1 cellular context compared by ENCODE assay signal in genomic region chr19:35704218-35704617, GRCh38.
TF ChIP-seq lines count a peak whose summit lies in the region.

Gene ZBTB32, plus strand, starts transcription at chr19:35704558. Its CDS starts 10,069 bp downstream, at chr19:35714627.

TF ChIP-seq in HepG2, 621 proteins besides CTCF, POLR2A, EP300 and RAD21 (continued from another document):
- TF ChIP-seq ZNF503 (CRISPR knock-in tag; IDR thresholded peaks at IDR 0.05): no peak
- TF ChIP-seq FIP1L1 (IDR thresholded peaks at IDR 0.05; ENCODE audit: borderline replicate concordance, insufficient read depth, low read depth, low read length): no peak
- no peak for TF ChIP-seq NFIB (CRISPR knock-in tag; IDR thresholded peaks at IDR 0.05; ENCODE audit: borderline replicate concordance)
- TF ChIP-seq, protein P1, sequence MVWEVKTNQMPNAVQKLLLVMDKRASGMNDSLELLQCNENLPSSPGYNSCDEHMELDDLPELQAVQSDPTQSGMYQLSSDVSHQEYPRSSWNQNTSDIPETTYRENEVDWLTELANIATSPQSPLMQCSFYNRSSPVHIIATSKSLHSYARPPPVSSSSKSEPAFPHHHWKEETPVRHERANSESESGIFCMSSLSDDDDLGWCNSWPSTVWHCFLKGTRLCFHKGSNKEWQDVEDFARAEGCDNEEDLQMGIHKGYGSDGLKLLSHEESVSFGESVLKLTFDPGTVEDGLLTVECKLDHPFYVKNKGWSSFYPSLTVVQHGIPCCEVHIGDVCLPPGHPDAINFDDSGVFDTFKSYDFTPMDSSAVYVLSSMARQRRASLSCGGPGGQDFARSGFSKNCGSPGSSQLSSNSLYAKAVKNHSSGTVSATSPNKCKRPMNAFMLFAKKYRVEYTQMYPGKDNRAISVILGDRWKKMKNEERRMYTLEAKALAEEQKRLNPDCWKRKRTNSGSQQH (CRISPR knock-in tag; IDR thresholded peaks at IDR 0.05; ENCODE audit: low read depth): no peak
- TF ChIP-seq, protein P2, sequence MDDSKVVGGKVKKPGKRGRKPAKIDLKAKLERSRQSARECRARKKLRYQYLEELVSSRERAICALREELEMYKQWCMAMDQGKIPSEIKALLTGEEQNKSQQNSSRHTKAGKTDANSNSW (CRISPR knock-in tag; IDR thresholded peaks at IDR 0.05; ENCODE audit: borderline replicate concordance): no peak
- peak; percentile 39 to 77 for TF ChIP-seq REST (IDR thresholded peaks at IDR 0.05; ENCODE audit: borderline replicate concordance in 1 of 2, low read depth in 1 of 2, low read length in 2 of 2)
- TF ChIP-seq, protein P3, sequence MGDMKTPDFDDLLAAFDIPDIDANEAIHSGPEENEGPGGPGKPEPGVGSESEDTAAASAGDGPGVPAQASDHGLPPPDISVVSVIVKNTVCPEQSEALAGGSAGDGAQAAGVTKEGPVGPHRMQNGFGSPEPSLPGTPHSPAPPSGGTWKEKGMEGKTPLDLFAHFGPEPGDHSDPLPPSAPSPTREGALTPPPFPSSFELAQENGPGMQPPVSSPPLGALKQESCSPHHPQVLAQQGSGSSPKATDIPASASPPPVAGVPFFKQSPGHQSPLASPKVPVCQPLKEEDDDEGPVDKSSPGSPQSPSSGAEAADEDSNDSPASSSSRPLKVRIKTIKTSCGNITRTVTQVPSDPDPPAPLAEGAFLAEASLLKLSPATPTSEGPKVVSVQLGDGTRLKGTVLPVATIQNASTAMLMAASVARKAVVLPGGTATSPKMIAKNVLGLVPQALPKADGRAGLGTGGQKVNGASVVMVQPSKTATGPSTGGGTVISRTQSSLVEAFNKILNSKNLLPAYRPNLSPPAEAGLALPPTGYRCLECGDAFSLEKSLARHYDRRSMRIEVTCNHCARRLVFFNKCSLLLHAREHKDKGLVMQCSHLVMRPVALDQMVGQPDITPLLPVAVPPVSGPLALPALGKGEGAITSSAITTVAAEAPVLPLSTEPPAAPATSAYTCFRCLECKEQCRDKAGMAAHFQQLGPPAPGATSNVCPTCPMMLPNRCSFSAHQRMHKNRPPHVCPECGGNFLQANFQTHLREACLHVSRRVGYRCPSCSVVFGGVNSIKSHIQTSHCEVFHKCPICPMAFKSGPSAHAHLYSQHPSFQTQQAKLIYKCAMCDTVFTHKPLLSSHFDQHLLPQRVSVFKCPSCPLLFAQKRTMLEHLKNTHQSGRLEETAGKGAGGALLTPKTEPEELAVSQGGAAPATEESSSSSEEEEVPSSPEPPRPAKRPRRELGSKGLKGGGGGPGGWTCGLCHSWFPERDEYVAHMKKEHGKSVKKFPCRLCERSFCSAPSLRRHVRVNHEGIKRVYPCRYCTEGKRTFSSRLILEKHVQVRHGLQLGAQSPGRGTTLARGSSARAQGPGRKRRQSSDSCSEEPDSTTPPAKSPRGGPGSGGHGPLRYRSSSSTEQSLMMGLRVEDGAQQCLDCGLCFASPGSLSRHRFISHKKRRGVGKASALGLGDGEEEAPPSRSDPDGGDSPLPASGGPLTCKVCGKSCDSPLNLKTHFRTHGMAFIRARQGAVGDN (CRISPR knock-in tag; IDR thresholded peaks at IDR 0.05): 0 out of 2 replicates have a peak, but pooled peaks have one; percentile 13
- peak; percentile 32; the same call in 1 of the 2 replicates for TF ChIP-seq NFYC (CRISPR knock-in tag; IDR thresholded peaks at IDR 0.05)
TF ChIP-seq in HepG2: peak in this region for 5.
